33 cellular contexts compared by ENCODE assay signal in genomic region chr20:61829526-61829925, GRCh38.
"Had no signal": no experiment of that assay in that cellular context is flagged by ENCODE, and none has a peak within 500 bp of the region (broad histone marks: within the 10 kb centered on the region; RNA-seq: fewer than 3 reads in every experiment).

No MANE protein-coding gene starts in this region.

- H3K9me3 ChIP-seq: adrenal gland, body of pancreas had no signal

- H3K27me3 Mint-ChIP-seq: activated CD4-positive, alpha-beta T cell treated with anti-CD3 and anti-CD28 coated beads, Interleukin-2, amount 10 ng/mL, durations not matched to agents 24 days and 14 days; activated CD8-positive, alpha-beta memory T cell treated with anti-CD3 and anti-CD28 coated beads, Interleukin-2, amount 10 ng/mL, durations not matched to agents 7 days and 5 days had no signal

- H3K4me3 Mint-ChIP-seq: activated B cell treated with CpG ODN at 0.5 μM for 24 hours; activated CD4-positive, alpha-beta memory T cell treated with anti-CD3 and anti-CD28 coated beads for 36 hours; activated CD4-positive, alpha-beta T cell treated with anti-CD3 and anti-CD28 coated beads, Interleukin-2, amount 10 ng/mL, durations not matched to agents 24 days and 14 days; activated CD8-positive, alpha-beta memory T cell treated with anti-CD3 and anti-CD28 coated beads, Interleukin-2, amount 10 ng/mL, durations not matched to agents 7 days and 5 days; activated CD8-positive, alpha-beta T cell treated with anti-CD3 and anti-CD28 coated beads, Interleukin-2, amount 10 ng/mL, durations not matched to agents 7 days and 5 days; activated naive CD4-positive, alpha-beta T cell treated with anti-CD3 and anti-CD28 coated beads for 36 hours; activated naive CD4-positive, alpha-beta T cell treated with anti-CD3 and anti-CD28 coated beads, Interleukin-2, amount 50 U/mL, for 24 hours; activated naive CD8-positive, alpha-beta T cell treated with anti-CD3 and anti-CD28 coated beads for 36 hours; activated naive CD8-positive, alpha-beta T cell treated with anti-CD3 and anti-CD28 coated beads, Interleukin-2, amount 50 U/mL, for 24 hours; activated T-helper 1 cell treated with anti-CD3 and anti-CD28 coated beads, Interleukin-12 subunit alpha, Interleukin-12 subunit beta, Interleukin-2, Interleukin-4 antibody, amounts not matched to agents 30 ng/mL and 10 ng/mL and 1 ng/mL, durations not matched to agents 14 hours and 24 hours and 36 hours; dendritic cell treated with granulocyte-macrophage colony-stimulating factor and Interleukin-4, amounts not matched to agents 40 ng/mL and 50 ng/mL, for 4 days; endodermal cell; T-helper 17 cell; T-helper 2 cell treated with Interferon-gamma antibody and Interleukin-4, amounts not matched to agents 5 μg/mL and 100 μg/mL, for 36 hours had no signal

- H3K4me1 Mint-ChIP-seq: activated B cell treated with CpG ODN at 0.5 μM for 24 hours; activated CD4-positive, alpha-beta T cell treated with anti-CD3 and anti-CD28 coated beads, Interleukin-2, amount 10 ng/mL, durations not matched to agents 24 days and 14 days; activated CD8-positive, alpha-beta memory T cell treated with anti-CD3 and anti-CD28 coated beads, Interleukin-2, amount 10 ng/mL, durations not matched to agents 7 days and 5 days; activated naive CD4-positive, alpha-beta T cell treated with anti-CD3 and anti-CD28 coated beads, Interleukin-2, amount 50 U/mL, for 24 hours; activated naive CD8-positive, alpha-beta T cell treated with anti-CD3 and anti-CD28 coated beads for 36 hours; activated naive CD8-positive, alpha-beta T cell treated with anti-CD3 and anti-CD28 coated beads, Interleukin-2, amount 50 U/mL, for 24 hours; endodermal cell; T-helper 17 cell had no signal

- H3K4me1 ChIP-seq: adrenal gland, body of pancreas had no signal

- DNase-seq: activated B cell treated with CpG ODN at 0.5 μM for 24 hours; activated CD4-positive, alpha-beta memory T cell treated with anti-CD3 and anti-CD28 coated beads for 36 hours; activated CD4-positive, alpha-beta T cell treated with anti-CD3 and anti-CD28 coated beads, Interleukin-2, amount 10 ng/mL, durations not matched to agents 24 days and 14 days; activated CD8-positive, alpha-beta memory T cell treated with anti-CD3 and anti-CD28 coated beads, Interleukin-2, amount 10 ng/mL, durations not matched to agents 7 days and 5 days; activated CD8-positive, alpha-beta memory T cell treated with anti-CD3 and anti-CD28 coated beads, Interleukin-2, amount 50 U/mL, for 4 hours; activated CD8-positive, alpha-beta T cell treated with anti-CD3 and anti-CD28 coated beads, Interleukin-2, amount 10 ng/mL, durations not matched to agents 7 days and 5 days; activated effector memory CD4-positive, alpha-beta T cell treated with anti-CD3 and anti-CD28 coated beads, Interleukin-2, amount 50 U/mL, for 16 hours; activated naive CD4-positive, alpha-beta T cell treated with anti-CD3 and anti-CD28 coated beads for 36 hours; activated naive CD8-positive, alpha-beta T cell treated with anti-CD3 and anti-CD28 coated beads for 36 hours; activated naive CD8-positive, alpha-beta T cell treated with anti-CD3 and anti-CD28 coated beads, Interleukin-2, amount 50 U/mL, for 24 hours; activated T-cell treated with anti-CD3 and anti-CD28 coated beads, Interleukin-2, amount 50 U/mL, for 1 hour; activated T-cell treated with anti-CD3 and anti-CD28 coated beads, Interleukin-2, amount 50 U/mL, for 48 hours; adrenal gland; amygdala; body of pancreas; central memory CD4-positive, alpha-beta T cell; cerebellar nuclear complex; dorsolateral prefrontal cortex; effector memory CD4-positive, alpha-beta T cell; endodermal cell; foreskin fibroblast; T-helper 1 cell; T-helper 17 cell; T1000; WERI-Rb-1 had no signal

- H3K36me3 Mint-ChIP-seq: activated CD4-positive, alpha-beta memory T cell treated with anti-CD3 and anti-CD28 coated beads for 36 hours; activated CD8-positive, alpha-beta memory T cell treated with anti-CD3 and anti-CD28 coated beads, Interleukin-2, amount 10 ng/mL, durations not matched to agents 7 days and 5 days; activated naive CD4-positive, alpha-beta T cell treated with anti-CD3 and anti-CD28 coated beads, Interleukin-2, amount 50 U/mL, for 24 hours; activated naive CD8-positive, alpha-beta T cell treated with anti-CD3 and anti-CD28 coated beads for 36 hours had no signal

- H3K9me3 Mint-ChIP-seq: activated CD4-positive, alpha-beta memory T cell treated with anti-CD3 and anti-CD28 coated beads for 36 hours; activated CD4-positive, alpha-beta T cell treated with anti-CD3 and anti-CD28 coated beads, Interleukin-2, amount 10 ng/mL, durations not matched to agents 24 days and 14 days; activated naive CD4-positive, alpha-beta T cell treated with anti-CD3 and anti-CD28 coated beads for 36 hours; activated naive CD4-positive, alpha-beta T cell treated with anti-CD3 and anti-CD28 coated beads, Interleukin-2, amount 50 U/mL, for 24 hours; activated naive CD8-positive, alpha-beta T cell treated with anti-CD3 and anti-CD28 coated beads for 36 hours; activated naive CD8-positive, alpha-beta T cell treated with anti-CD3 and anti-CD28 coated beads, Interleukin-2, amount 50 U/mL, for 24 hours; activated T-helper 1 cell treated with anti-CD3 and anti-CD28 coated beads, Interleukin-12 subunit alpha, Interleukin-12 subunit beta, Interleukin-2, Interleukin-4 antibody, amounts not matched to agents 30 ng/mL and 10 ng/mL and 1 ng/mL, durations not matched to agents 14 hours and 24 hours and 36 hours; activated T-helper 2 cell treated with anti-CD3 and anti-CD28 coated beads, Interferon-gamma antibody, Interleukin-2, Interleukin-4, amounts not matched to agents 10 μg/mL and 5 μg/mL and 100 μg/mL, durations not matched to agents 14 hours and 24 hours and 36 hours; dendritic cell treated with granulocyte-macrophage colony-stimulating factor and Interleukin-4, amounts not matched to agents 40 ng/mL and 50 ng/mL, for 4 days; T-helper 2 cell treated with Interferon-gamma antibody and Interleukin-4, amounts not matched to agents 5 μg/mL and 100 μg/mL, for 36 hours had no signal

- ATAC-seq: activated CD4-positive, CD25-positive, alpha-beta regulatory T cell treated with anti-CD3 and anti-CD28 coated beads, Interleukin-2, amount 50 U/mL, for 24 hours; activated CD8-positive, alpha-beta memory T cell treated with anti-CD3 and anti-CD28 coated beads, Interleukin-2, amount 10 ng/mL, durations not matched to agents 7 days and 5 days; activated CD8-positive, alpha-beta T cell treated with anti-CD3 and anti-CD28 coated beads, Interleukin-2, amount 10 ng/mL, durations not matched to agents 7 days and 5 days; activated naive CD8-positive, alpha-beta T cell treated with anti-CD3 and anti-CD28 coated beads, Interleukin-2, amount 50 U/mL, for 24 hours; body of pancreas; esophagus mucosa; T-helper 17 cell had no signal

- H3K36me3 ChIP-seq: adrenal gland, WERI-Rb-1 had no signal

- H3K27me3 ChIP-seq: body of pancreas had no signal

- H3K27ac ChIP-seq: adrenal gland, body of pancreas, coronary artery, dorsolateral prefrontal cortex, WERI-Rb-1 had no signal

- H3K4me3 ChIP-seq: adrenal gland, body of pancreas, coronary artery, dorsolateral prefrontal cortex had no signal

- H3K27ac Mint-ChIP-seq: activated B cell treated with CpG ODN at 0.5 μM for 24 hours; activated CD4-positive, alpha-beta memory T cell treated with anti-CD3 and anti-CD28 coated beads for 36 hours; activated CD4-positive, alpha-beta T cell treated with anti-CD3 and anti-CD28 coated beads, Interleukin-2, amount 10 ng/mL, durations not matched to agents 24 days and 14 days; activated CD8-positive, alpha-beta memory T cell treated with anti-CD3 and anti-CD28 coated beads, Interleukin-2, amount 10 ng/mL, durations not matched to agents 7 days and 5 days; activated CD8-positive, alpha-beta T cell treated with anti-CD3 and anti-CD28 coated beads, Interleukin-2, amount 10 ng/mL, durations not matched to agents 7 days and 5 days; activated naive CD4-positive, alpha-beta T cell treated with anti-CD3 and anti-CD28 coated beads for 36 hours; activated naive CD4-positive, alpha-beta T cell treated with anti-CD3 and anti-CD28 coated beads, Interleukin-2, amount 50 U/mL, for 24 hours; activated naive CD8-positive, alpha-beta T cell treated with anti-CD3 and anti-CD28 coated beads for 36 hours; activated naive CD8-positive, alpha-beta T cell treated with anti-CD3 and anti-CD28 coated beads, Interleukin-2, amount 50 U/mL, for 24 hours; activated T-helper 1 cell treated with anti-CD3 and anti-CD28 coated beads, Interleukin-12 subunit alpha, Interleukin-12 subunit beta, Interleukin-2, Interleukin-4 antibody, amounts not matched to agents 30 ng/mL and 10 ng/mL and 1 ng/mL, durations not matched to agents 14 hours and 24 hours and 36 hours; activated T-helper 2 cell treated with anti-CD3 and anti-CD28 coated beads, Interferon-gamma antibody, Interleukin-2, Interleukin-4, amounts not matched to agents 10 μg/mL and 5 μg/mL and 100 μg/mL, durations not matched to agents 14 hours and 24 hours and 36 hours; dendritic cell treated with granulocyte-macrophage colony-stimulating factor and Interleukin-4, amounts not matched to agents 40 ng/mL and 50 ng/mL, for 4 days; endodermal cell; T-helper 17 cell; T-helper 2 cell treated with Interferon-gamma antibody and Interleukin-4, amounts not matched to agents 5 μg/mL and 100 μg/mL, for 36 hours had no signal
